1 cellular context compared by ENCODE assay signal in genomic region chr19:16074488-16075365, GRCh38.
TF ChIP-seq lines count a peak whose summit lies in the region.

No MANE protein-coding gene starts in this region.

TF ChIP-seq in K562, 482 proteins besides CTCF, POLR2A, EP300 and RAD21:
- peak; percentile 55; the same call in 1 of the 2 replicates for TF ChIP-seq BCOR (IDR thresholded peaks at IDR 0.05)
- TF ChIP-seq ZFP36 (IDR thresholded peaks at IDR 0.05; ENCODE audit: low read depth, low read length, partially characterized antibody), result peak; percentile 62
- peak; percentile 27 for TF ChIP-seq RBM25 (IDR thresholded peaks at IDR 0.05; ENCODE audit: low read depth, low read length, severe bottlenecking)
- TF ChIP-seq ZBTB43 (CRISPR knock-in tag; IDR thresholded peaks at IDR 0.05), result no peak
